ENCODE assay signal across 9 cellular contexts in the genomic region with DNA sequence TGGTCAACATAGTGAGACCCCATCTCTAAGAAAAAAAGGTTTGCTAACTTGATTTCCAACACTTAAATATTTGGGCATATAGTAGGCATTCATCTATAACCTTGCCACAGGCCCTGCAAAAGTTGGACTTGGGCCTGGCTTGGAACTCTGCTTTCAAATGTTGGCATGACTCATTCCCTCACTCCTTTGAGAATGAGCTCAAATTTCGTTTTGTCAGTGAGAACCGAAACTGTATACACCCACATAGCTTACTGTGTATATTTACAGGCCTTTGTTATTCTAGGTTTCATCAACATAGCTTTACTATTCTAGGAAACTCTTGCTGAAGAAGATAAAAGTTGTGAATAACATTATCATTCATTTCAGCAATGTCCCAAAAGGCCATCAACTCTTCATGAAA.
DNase-seq lines count a peak whose midpoint lies in the region; ATAC-seq and TF ChIP-seq lines count a peak whose summit lies in the region.
"Had no signal": no experiment of that assay in that cellular context is flagged by ENCODE, and none has a peak within 500 bp of the region (broad histone marks: within the 10 kb centered on the region; RNA-seq: fewer than 3 reads in every experiment).

No MANE protein-coding gene starts in this region.

- no peak overlapping the region for H3K4me3 ChIP-seq in choroid plexus epithelial cell (ENCODE audit: low read depth, low read length)

- DNase-seq in GM13976 (ENCODE audit: low spot score) (peak; percentile 75), choroid plexus epithelial cell (ENCODE audit: low read depth) (peak; percentile 88), SKM-1 treated with dmso at 0.1 percent for 144 hours (lab: John Stamatoyannopoulos, UW; ENCODE audit: unreplicated experiment) (no peak), NCI-H1092 (lab: John Stamatoyannopoulos, UW) (no peak), left colon (no peak), NCI-H345 treated with DMSO at 0.1 percent for 48 hours (lab: John Stamatoyannopoulos, UW; ENCODE audit: unreplicated experiment) (no peak)
- DNase-seq: left cardiac atrium had no signal

- in situ Hi-C loops in GM13976 (cut with MboI; ENCODE audit: low sequenced_read_pairs, unreplicated experiment), result no loop called here

- ATAC-seq in GM21515 (IDR thresholded peaks at IDR 0.05; ENCODE audit: unreplicated experiment) (peak; percentile 100), HG03565 (IDR thresholded peaks at IDR 0.05; ENCODE audit: unreplicated experiment) (peak; percentile 100), left colon (no peak)

- TF ChIP-seq CTCF in GM13976 (IDR thresholded peaks at IDR 0.05; ENCODE audit: borderline replicate concordance, control extremely low read depth, extremely low read depth, insufficient read depth, missing control alignments) (no peak), choroid plexus epithelial cell (conservative IDR thresholded peaks at IDR 0.05; ENCODE audit: low read depth, low read length) (no peak)

- intact Hi-C loops in left colon (cut with DNase I, micrococcal nuclease), result no loop called here

Comparison
In these comparisons a context has a peak if more than half of its experiments do, and no peak if none do; other contexts are left out.
1. DNase-seq: peak in GM13976 (single experiment) and choroid plexus epithelial cell (single experiment); none in SKM-1 treated with dmso at 0.1 percent for 144 hours (single experiment), NCI-H1092 (single experiment), left colon (0 of 2) and NCI-H345 treated with DMSO at 0.1 percent for 48 hours (single experiment).